ENCODE assay signal across 17 cellular contexts in genomic region chr9:97480174-97480573, GRCh38.
"Had no signal": no experiment of that assay in that cellular context is flagged by ENCODE, and none has a peak within 500 bp of the region (broad histone marks: within the 10 kb centered on the region; RNA-seq: fewer than 3 reads in every experiment).

No MANE protein-coding gene starts in this region.

- H3K4me3 ChIP-seq: cardiac muscle cell, dorsolateral prefrontal cortex, left lung, ovary, psoas muscle, skin epidermis, upper lobe of left lung had no signal

- H3K27me3 Mint-ChIP-seq: activated naive CD8-positive, alpha-beta T cell; naive thymus-derived CD4-positive, alpha-beta T cell had no signal

- ATAC-seq: activated CD4-positive, CD25-positive, alpha-beta regulatory T cell treated with anti-CD3 and anti-CD28 coated beads, Interleukin-2, amount 50 U/mL, for 24 hours; left lung; naive thymus-derived CD4-positive, alpha-beta T cell; psoas muscle; stimulated activated naive CD8-positive, alpha-beta T cell treated with anti-CD3 and anti-CD28 coated beads, Interleukin-15, Interleukin-2, amounts not matched to agents 100 U/mL and 50 U/mL, for 24 hours had no signal

- H3K4me1 ChIP-seq: psoas muscle, upper lobe of left lung had no signal

- H3K27ac ChIP-seq: cardiac muscle cell, dorsolateral prefrontal cortex, left lung, ovary, psoas muscle, skin epidermis, upper lobe of left lung had no signal

- H3K4me1 Mint-ChIP-seq: endodermal cell; naive thymus-derived CD4-positive, alpha-beta T cell had no signal

- DNase-seq: activated CD8-positive, alpha-beta memory T cell treated with anti-CD3 and anti-CD28 coated beads for 24 hours; activated gamma-delta T cell; dorsolateral prefrontal cortex; endodermal cell; hypothalamus; left lung; naive thymus-derived CD4-positive, alpha-beta T cell; ovary; psoas muscle; stimulated activated naive CD8-positive, alpha-beta T cell treated with anti-CD3 and anti-CD28 coated beads, Interleukin-15, Interleukin-2, amounts not matched to agents 100 U/mL and 50 U/mL, for 24 hours; substantia nigra; T1000; upper lobe of left lung had no signal

- H3K4me3 Mint-ChIP-seq: activated naive CD8-positive, alpha-beta T cell; endodermal cell; naive thymus-derived CD4-positive, alpha-beta T cell had no signal

- H3K9me3 ChIP-seq: left lung, ovary, psoas muscle, upper lobe of left lung had no signal

- H3K9me3 Mint-ChIP-seq: endodermal cell had no signal

- H3K27me3 ChIP-seq: cardiac muscle cell, dorsolateral prefrontal cortex, left lung, ovary, upper lobe of left lung had no signal

- H3K36me3 ChIP-seq: cardiac muscle cell, ovary had no signal
